ENCODE assay signal across 8 cellular contexts in the genomic region with DNA sequence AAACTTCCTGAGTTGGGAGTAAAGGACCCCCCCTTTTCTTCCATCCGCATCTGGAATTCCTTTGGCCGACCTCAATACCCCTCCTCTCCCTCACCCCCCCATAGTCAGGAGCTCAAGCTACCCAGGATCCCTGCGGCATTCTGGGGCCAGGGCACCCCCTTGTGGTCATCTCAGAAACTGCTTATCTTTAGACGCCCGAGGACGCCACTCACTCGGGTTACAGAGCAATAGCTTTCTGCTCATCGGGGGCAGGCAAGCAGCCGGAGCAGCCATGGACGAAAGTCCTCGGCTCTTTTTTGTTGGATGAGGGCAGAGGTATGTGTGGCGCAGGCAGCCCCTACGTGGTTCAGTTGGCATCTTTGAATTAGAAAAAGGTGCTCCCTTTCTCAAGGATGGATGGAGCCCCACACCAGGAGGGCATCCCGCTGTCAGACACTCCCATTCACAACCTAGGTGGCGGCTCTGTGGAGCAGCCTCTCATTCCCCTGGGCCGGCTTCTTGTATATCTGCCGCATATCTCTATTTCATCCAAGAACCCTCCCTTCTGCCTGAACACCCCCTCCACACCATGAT. TPM values are rescaled to one million over a fixed set of nuclear protein-coding genes. Genes with fewer than 3 reads are reported as not detected.
DNase-seq lines count a peak whose midpoint lies in the region; ATAC-seq and TF ChIP-seq lines count a peak whose summit lies in the region.

No MANE protein-coding gene starts in this region.

- H3K36me3 Mint-ChIP-seq in endothelial cell (ENCODE audit: low read depth, unreplicated experiment), result no peaks in the 10 kb centered on the region
- peaks cover 26% of the 10 kb centered on the region for H3K36me3 Mint-ChIP-seq in stimulated activated effector memory CD8-positive, alpha-beta T cell treated with anti-CD3 and anti-CD28 coated beads, Interleukin-12 subunit alpha, Interleukin-12 subunit beta, amount 100 ng/mL, for 72 hours

- no peak overlapping the region for H4K5ac ChIP-seq in mesendoderm (ENCODE audit: low read length)

- peaks cover 20% of the 10 kb centered on the region for H3K79me2 ChIP-seq in mesendoderm (ENCODE audit: control insufficient read depth, insufficient read depth, low read length)

- H3K56ac ChIP-seq in mesendoderm (ENCODE audit: low read length), result peak overlapping the region; percentile 82

- no CpG with 5 or more reads among the region's 17 CpGs for WGBS in mesendoderm (ENCODE audit: extremely low coverage, insufficient coverage, low lambda C conversion rate)

- no peaks in the 10 kb centered on the region for H3K9me3 Mint-ChIP-seq in endothelial cell (ENCODE audit: unreplicated experiment)
- no peaks in the 10 kb centered on the region for H3K9me3 Mint-ChIP-seq in stimulated activated effector memory CD8-positive, alpha-beta T cell treated with anti-CD3 and anti-CD28 coated beads, Interleukin-12 subunit alpha, Interleukin-12 subunit beta, amount 100 ng/mL, for 72 hours

- H3K4me3 Mint-ChIP-seq in endothelial cell (ENCODE audit: unreplicated experiment), result no peak overlapping the region
- no peak overlapping the region for H3K4me3 Mint-ChIP-seq in stimulated activated effector memory CD8-positive, alpha-beta T cell treated with anti-CD3 and anti-CD28 coated beads, Interleukin-12 subunit alpha, Interleukin-12 subunit beta, amount 100 ng/mL, for 72 hours

- H3K27ac ChIP-seq in mesendoderm (ENCODE audit: low read depth, low read length), result no peak overlapping the region

- ATAC-seq in stimulated activated effector memory CD8-positive, alpha-beta T cell treated with anti-CD3 and anti-CD28 coated beads, Interleukin-12 subunit alpha, Interleukin-12 subunit beta, amount 100 ng/mL, for 72 hours, result peak; percentile 44
- no peak for ATAC-seq in GM21529 (IDR thresholded peaks at IDR 0.05; ENCODE audit: unreplicated experiment)

- peak; percentile 59 for TF ChIP-seq CTCF in GM20000 (IDR thresholded peaks at IDR 0.05; ENCODE audit: extremely low read depth, missing control alignments)
- TF ChIP-seq CTCF in endothelial cell (IDR thresholded peaks at IDR 0.05; ENCODE audit: unreplicated experiment), result peak; percentile 89

- peaks cover 16% of the 10 kb centered on the region for H3K79me1 ChIP-seq in mesendoderm (ENCODE audit: low read length)

- peaks cover 14% of the 10 kb centered on the region for H3K4me1 ChIP-seq in mesendoderm (ENCODE audit: control insufficient read depth, low read depth, low read length)

- no peak overlapping the region for H2BK120ac ChIP-seq in mesendoderm (ENCODE audit: low read depth, low read length)

- H3K23ac ChIP-seq in mesendoderm (ENCODE audit: low read length), result no peak overlapping the region

- peaks cover 11% of the 10 kb centered on the region for H3K27me3 ChIP-seq in mesendoderm (ENCODE audit: insufficient read depth, low read length, poor library complexity)

- H4K8ac ChIP-seq in mesendoderm (ENCODE audit: low read depth, low read length), result no peak overlapping the region

- no peak overlapping the region for H3K27ac Mint-ChIP-seq in endothelial cell (ENCODE audit: unreplicated experiment)
- no peak overlapping the region for H3K27ac Mint-ChIP-seq in stimulated activated effector memory CD8-positive, alpha-beta T cell treated with anti-CD3 and anti-CD28 coated beads, Interleukin-12 subunit alpha, Interleukin-12 subunit beta, amount 100 ng/mL, for 72 hours

- peak; percentile 85 for DNase-seq in Ammon's horn (ENCODE audit: low spot score)
- DNase-seq in GM20000 (ENCODE audit: low spot score), result peak; percentile 89
- DNase-seq in NCI-H748 treated with DMSO at 0.1 percent for 48 hours (lab: John Stamatoyannopoulos, UW), result peak; percentile 48
- peak in 2 of 3 experiments; percentile 42 to 58 for DNase-seq in activated CD8-positive, alpha-beta memory T cell treated with anti-CD3 and anti-CD28 coated beads for 48 hours (ENCODE audit: low read depth in 2 of 3, low spot score in 2 of 3)
- DNase-seq in endothelial cell (ENCODE audit: low spot score), result peak; percentile 83
- peak; percentile 92 for DNase-seq in mesendoderm
- peak; percentile 57 to 88 for DNase-seq in stimulated activated effector memory CD8-positive, alpha-beta T cell treated with anti-CD3 and anti-CD28 coated beads, Interleukin-12 subunit alpha, Interleukin-12 subunit beta, amount 100 ng/mL, for 72 hours (ENCODE audit: low spot score in 2 of 2)

- H3K4ac ChIP-seq in mesendoderm (ENCODE audit: low read depth, low read length), result no peak overlapping the region

- no peaks in the 10 kb centered on the region for H3K36me3 ChIP-seq in mesendoderm (ENCODE audit: control insufficient read depth, insufficient read depth, low read length)

- H2AK5ac ChIP-seq in mesendoderm (ENCODE audit: low read length), result no peak overlapping the region

- no peak overlapping the region for H2BK5ac ChIP-seq in mesendoderm (ENCODE audit: low read length)

- peaks cover 45% of the 10 kb centered on the region for H3K4me1 Mint-ChIP-seq in endothelial cell (ENCODE audit: unreplicated experiment)
- peaks cover 45% of the 10 kb centered on the region for H3K4me1 Mint-ChIP-seq in stimulated activated effector memory CD8-positive, alpha-beta T cell treated with anti-CD3 and anti-CD28 coated beads, Interleukin-12 subunit alpha, Interleukin-12 subunit beta, amount 100 ng/mL, for 72 hours

- peak overlapping the region; percentile 4 for H3K18ac ChIP-seq in mesendoderm (ENCODE audit: low read length)

- peaks cover 17% of the 10 kb centered on the region for H3K27me3 Mint-ChIP-seq in endothelial cell (ENCODE audit: unreplicated experiment)

- H3K4me3 ChIP-seq in mesendoderm (ENCODE audit: low read length), result no peak overlapping the region

- no peak overlapping the region for H2BK15ac ChIP-seq in mesendoderm (replicated peaks; ENCODE audit: low read depth)

- peak overlapping the region; percentile 48 for H3K4me2 ChIP-seq in mesendoderm (ENCODE audit: low read length)

- H3K9ac ChIP-seq in mesendoderm (ENCODE audit: low read length), result peak overlapping the region; percentile 35

RNA-seq across cellular contexts. Expression of gene C1QTNF5, which starts 2.3 kb away (rescaled TPM):
- 26.0 TPM for total RNA-seq in endothelial cell (ENCODE audit: unreplicated experiment)
- 0.35 TPM for polyA plus RNA-seq in mesendoderm (2013, experiment 1 of 2)
- 0.32 TPM for polyA plus RNA-seq in mesendoderm (2013, experiment 2 of 2)

RNA-seq across cellular contexts. Expression of gene RNF26, which starts 4.1 kb away (rescaled TPM):
- 31.5 TPM for total RNA-seq in endothelial cell (ENCODE audit: unreplicated experiment)
- 59.6 TPM for polyA plus RNA-seq in mesendoderm (2013, experiment 1 of 2)
- polyA plus RNA-seq in mesendoderm (2013, experiment 2 of 2), result 61.0 TPM

RNA-seq across cellular contexts. Expression of gene MFRP, which starts 8.1 kb away (rescaled TPM):
- 0.13 TPM for total RNA-seq in endothelial cell (ENCODE audit: unreplicated experiment)
- polyA plus RNA-seq in mesendoderm (2013, experiment 1 of 2), result not detected
- polyA plus RNA-seq in mesendoderm (2013, experiment 2 of 2), result not detected

RNA-seq across cellular contexts. Expression of gene MCAM, which starts 21.5 kb away (rescaled TPM):
- total RNA-seq in endothelial cell (ENCODE audit: unreplicated experiment), result 78.3 TPM
- 35.7 TPM for polyA plus RNA-seq in mesendoderm (2013, experiment 1 of 2)
- polyA plus RNA-seq in mesendoderm (2013, experiment 2 of 2), result 36.5 TPM

RNA-seq across cellular contexts. Expression of gene USP2, which starts 43.1 kb away (rescaled TPM):
- total RNA-seq in endothelial cell (ENCODE audit: unreplicated experiment), result 1.5 TPM
- polyA plus RNA-seq in mesendoderm (2013, experiment 1 of 2), result 6.2 TPM
- 5.9 TPM for polyA plus RNA-seq in mesendoderm (2013, experiment 2 of 2)
